ENCODE assay signal across 11 cellular contexts in the genomic region with DNA sequence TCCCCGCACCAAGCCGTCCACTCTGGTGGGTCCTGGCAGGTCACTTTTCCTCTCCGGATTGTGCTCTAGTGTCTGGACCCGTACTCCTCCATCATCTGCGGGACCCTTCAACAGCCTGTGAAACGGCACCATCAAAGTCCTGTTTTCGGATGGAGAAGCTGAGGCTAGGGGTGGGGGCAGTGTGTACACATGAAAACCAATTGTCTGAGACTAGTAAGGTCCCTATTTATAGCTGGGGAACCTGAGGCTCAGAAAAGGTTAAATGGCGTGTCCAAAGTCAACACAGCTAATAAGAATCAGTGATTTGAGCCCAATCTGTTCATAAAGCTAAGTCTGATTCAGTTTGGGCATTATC. TPM values are rescaled to one million over a fixed set of nuclear protein-coding genes. Genes with fewer than 3 reads are reported as not detected.
DNase-seq lines count a peak whose midpoint lies in the region; ATAC-seq and TF ChIP-seq lines count a peak whose summit lies in the region.
"Had no signal": no experiment of that assay in that cellular context is flagged by ENCODE, and none has a peak within 500 bp of the region (broad histone marks: within the 10 kb centered on the region; RNA-seq: fewer than 3 reads in every experiment).

No MANE protein-coding gene starts in this region.

- peaks cover 48% of the 10 kb centered on the region for H3K4me1 Mint-ChIP-seq in T-helper 2 cell treated with Interferon-gamma antibody and Interleukin-4, amounts not matched to agents 5 μg/mL and 100 μg/mL, for 36 hours (ENCODE audit: low read depth)
- peaks cover 40% of the 10 kb centered on the region for H3K4me1 Mint-ChIP-seq in activated naive CD8-positive, alpha-beta T cell treated with anti-CD3 and anti-CD28 coated beads for 36 hours

- TF ChIP-seq POLR2A in stomach (IDR thresholded peaks at IDR 0.05) = no peak

- no peak for ATAC-seq in GM21619 (IDR thresholded peaks at IDR 0.05; ENCODE audit: unreplicated experiment)

- peak overlapping the region in 4 of 5 donors; percentile 73 to 79 (median 76) for H3K27ac ChIP-seq in stomach
- H3K27ac ChIP-seq: RWPE1 had no signal

- H3K36me3 Mint-ChIP-seq in T-helper 2 cell treated with Interferon-gamma antibody and Interleukin-4, amounts not matched to agents 5 μg/mL and 100 μg/mL, for 36 hours (ENCODE audit: low read depth) = peaks cover 4% of the 10 kb centered on the region
- H3K36me3 Mint-ChIP-seq in activated naive CD8-positive, alpha-beta T cell treated with anti-CD3 and anti-CD28 coated beads for 36 hours = no peaks in the 10 kb centered on the region

- H3K4me1 ChIP-seq in stomach = peaks cover 18 to 41% (median 29%) of the 10 kb centered on the region in 4 donors
- H3K4me1 ChIP-seq: pancreas had no signal

- 22 to 40% (median 35%) methylated on average over 7 to 8 of the region's 8 CpGs for WGBS in stomach, 5 donors

- peak overlapping the region; percentile 72 for H3K4me3 Mint-ChIP-seq in T-helper 2 cell treated with Interferon-gamma antibody and Interleukin-4, amounts not matched to agents 5 μg/mL and 100 μg/mL, for 36 hours
- H3K4me3 Mint-ChIP-seq in activated naive CD8-positive, alpha-beta T cell treated with anti-CD3 and anti-CD28 coated beads for 36 hours = peak overlapping the region; percentile 44

- peaks cover 17% of the 10 kb centered on the region for H3K27me3 Mint-ChIP-seq in T-helper 2 cell treated with Interferon-gamma antibody and Interleukin-4, amounts not matched to agents 5 μg/mL and 100 μg/mL, for 36 hours (ENCODE audit: low read depth)
- H3K27me3 Mint-ChIP-seq in activated naive CD8-positive, alpha-beta T cell treated with anti-CD3 and anti-CD28 coated beads for 36 hours = peaks cover 21% of the 10 kb centered on the region

- no peaks in the 10 kb centered on the region for H3K36me3 ChIP-seq in kidney epithelial cell (ENCODE audit: control insufficient read depth, insufficient read depth, low read length)
- no peaks in the 10 kb centered on the region for H3K36me3 ChIP-seq in stomach
- H3K36me3 ChIP-seq: pancreas had no signal

- no peaks in the 10 kb centered on the region for H3K9me3 Mint-ChIP-seq in T-helper 2 cell treated with Interferon-gamma antibody and Interleukin-4, amounts not matched to agents 5 μg/mL and 100 μg/mL, for 36 hours
- no peaks in the 10 kb centered on the region for H3K9me3 Mint-ChIP-seq in activated naive CD8-positive, alpha-beta T cell treated with anti-CD3 and anti-CD28 coated beads for 36 hours

- H3K4me3 ChIP-seq in kidney epithelial cell (ENCODE audit: low read depth, low read length) (peak overlapping the region; percentile 34), stomach (peak overlapping the region; percentile 55 to 76 (median 61))

- TF ChIP-seq CTCF in kidney epithelial cell (IDR thresholded peaks at IDR 0.05; ENCODE audit: insufficient read depth, low read length, poor library complexity, severe bottlenecking) (no peak), stomach (IDR thresholded peaks at IDR 0.05) (no peak)

- DNase-seq in T-helper 2 cell treated with Interferon-gamma antibody and Interleukin-4, amounts not matched to agents 5 μg/mL and 100 μg/mL, for 36 hours (ENCODE audit: low spot score) = no peak
- DNase-seq in T-helper 2 cell (no peak), kidney epithelial cell (ENCODE audit: low read depth) (no peak), stomach (no peak), epidermal melanocyte (ENCODE audit: insufficient read length, low spot score) (no peak), RKO (ENCODE audit: low spot score) (no peak)
- no peak for DNase-seq in activated naive CD8-positive, alpha-beta T cell treated with anti-CD3 and anti-CD28 coated beads for 36 hours
- DNase-seq: ACHN had no signal

- H3K27me3 ChIP-seq in kidney epithelial cell (ENCODE audit: control insufficient read depth, insufficient read depth, low read length) = no peaks in the 10 kb centered on the region
- peaks cover 0 to 35% (median 19%) of the 10 kb centered on the region in 3 donors for H3K27me3 ChIP-seq in stomach

- no peaks in the 10 kb centered on the region for H3K9me3 ChIP-seq in stomach
- H3K9me3 ChIP-seq: pancreas had no signal

- intact Hi-C loops in stomach (cut with DNase I; ENCODE audit: low total_unique reads) = no loop called here

- H3K27ac Mint-ChIP-seq in T-helper 2 cell treated with Interferon-gamma antibody and Interleukin-4, amounts not matched to agents 5 μg/mL and 100 μg/mL, for 36 hours = no peak overlapping the region
- H3K27ac Mint-ChIP-seq in activated naive CD8-positive, alpha-beta T cell treated with anti-CD3 and anti-CD28 coated beads for 36 hours = no peak overlapping the region

- TF ChIP-seq EP300 in stomach (IDR thresholded peaks at IDR 0.05) = no peak

RNA-seq across cellular contexts. Expression of a gene that starts 0.7 kb away (rescaled TPM):
- 10 to 100 TPM; 11.5 to 12.1 TPM for total RNA-seq in activated naive CD8-positive, alpha-beta T cell treated with anti-CD3 and anti-CD28 coated beads for 36 hours
- total RNA-seq in kidney epithelial cell = 3.9 and 6.8 TPM in 2 replicates
- total RNA-seq in stomach = 100 to 1,000 TPM in 2 of 5 donors, 10 to 100 TPM in 3; 14.0 to 270 (median 24.3) TPM
- polyA plus RNA-seq in stomach = 10 to 100 TPM; 18.6 to 24.5 (median 23.5) TPM
